22 cellular contexts compared by ENCODE assay signal in genomic region chr9:117134826-117135411, GRCh38.
"Had no signal": no experiment of that assay in that cellular context is flagged by ENCODE, and none has a peak within 500 bp of the region (broad histone marks: within the 10 kb centered on the region; RNA-seq: fewer than 3 reads in every experiment).

No MANE protein-coding gene starts in this region.

- DNase-seq: colonic mucosa; effector CD8-positive, alpha-beta T cell; endodermal cell; hypothalamus; left lung; mesendoderm; midbrain; naive thymus-derived CD8-positive, alpha-beta T cell; nephron progenitor cell; nucleus accumbens; right cardiac atrium; sigmoid colon; spleen; stimulated activated CD4-positive, alpha-beta T cell treated with anti-CD3 and anti-CD28 coated beads, Interleukin-2, amount 100 ng/mL, for 48 hours; stimulated activated naive CD4-positive, alpha-beta T cell; stimulated activated naive CD8-positive, alpha-beta T cell treated with anti-CD3 and anti-CD28 coated beads, Interleukin-15, amount 100 ng/mL, for 72 hours; transverse colon had no signal

- H3K27me3 ChIP-seq: colonic mucosa, esophagus muscularis mucosa, sigmoid colon, spleen, suprapubic skin, transverse colon, vagina had no signal

- H3K27ac ChIP-seq: colonic mucosa, esophagus muscularis mucosa, left lung, prostate gland, sigmoid colon, skin epidermis, spleen, suprapubic skin, transverse colon, vagina had no signal

- ATAC-seq: left lung; naive thymus-derived CD8-positive, alpha-beta T cell; stimulated activated naive CD8-positive, alpha-beta T cell treated with anti-CD3 and anti-CD28 coated beads, Interleukin-15, amount 100 ng/mL, for 72 hours had no signal

- H3K9me3 ChIP-seq: colonic mucosa, esophagus muscularis mucosa, prostate gland, sigmoid colon, spleen, suprapubic skin, transverse colon, vagina had no signal

- H3K4me3 ChIP-seq: colonic mucosa, esophagus muscularis mucosa, left lung, prostate gland, sigmoid colon, skin epidermis, spleen, suprapubic skin, transverse colon, vagina had no signal

- H3K36me3 ChIP-seq: colonic mucosa, esophagus muscularis mucosa, left lung, prostate gland, sigmoid colon, spleen, suprapubic skin, transverse colon, vagina had no signal

- H3K4me1 ChIP-seq: colonic mucosa, esophagus muscularis mucosa, left lung, prostate gland, sigmoid colon, spleen, suprapubic skin, transverse colon, vagina had no signal
